ENCODE assay signal across 23 cellular contexts in the genomic region with DNA sequence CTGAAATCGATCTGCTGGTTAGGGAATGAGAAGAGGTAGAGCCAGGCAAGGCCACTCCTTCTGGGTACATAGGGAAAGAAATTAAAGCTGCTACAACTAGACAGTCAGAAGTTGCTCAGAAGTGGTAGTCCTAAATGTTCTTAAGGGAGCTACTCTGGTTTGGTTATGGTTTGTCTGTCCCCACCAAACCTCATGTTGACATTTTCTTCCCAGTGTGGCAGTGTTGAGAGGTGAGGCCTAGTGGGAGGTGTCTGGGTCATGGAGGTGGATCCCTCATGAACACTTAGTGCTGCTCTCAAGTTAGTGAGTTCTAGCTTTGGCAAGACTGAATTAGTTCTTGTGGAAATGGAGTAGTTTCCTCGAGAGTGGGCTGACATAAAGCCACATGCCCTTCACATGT. TPM values are rescaled to one million over a fixed set of nuclear protein-coding genes. Genes with fewer than 3 reads are reported as not detected.
DNase-seq lines count a peak whose midpoint lies in the region; ATAC-seq and FAIRE-seq lines count a peak whose summit lies in the region.
"Had no signal": no experiment of that assay in that cellular context is flagged by ENCODE, and none has a peak within 500 bp of the region (broad histone marks: within the 10 kb centered on the region; RNA-seq: fewer than 3 reads in every experiment).

No MANE protein-coding gene starts in this region.

- peaks cover 4% of the 10 kb centered on the region for H3K4me1 ChIP-seq in CD4-positive, CD25-positive, alpha-beta regulatory T cell (ENCODE audit: control insufficient read depth, insufficient read depth, low read length, poor library complexity, severe bottlenecking)

- no peak overlapping the region for H3K27ac Mint-ChIP-seq in activated CD4-positive, alpha-beta T cell treated with anti-CD3 and anti-CD28 coated beads, Interleukin-2, amount 10 ng/mL, durations not matched to agents 24 days and 14 days
- H3K27ac Mint-ChIP-seq in CD4-positive, CD25-positive, alpha-beta regulatory T cell = peak overlapping the region in 2 of 3 donors; percentile 48 to 89
- H3K27ac Mint-ChIP-seq in activated CD8-positive, alpha-beta T cell treated with anti-CD3 and anti-CD28 coated beads, Interleukin-2, amount 10 ng/mL, durations not matched to agents 7 days and 5 days = peak overlapping the region; percentile 14
- H3K27ac Mint-ChIP-seq in naive thymus-derived CD8-positive, alpha-beta T cell = peak overlapping the region in 8 of 10 donors; percentile 1 to 81 (median 28)

- no peaks in the 10 kb centered on the region for H3K27me3 ChIP-seq in CD4-positive, CD25-positive, alpha-beta regulatory T cell (ENCODE audit: control insufficient read depth, insufficient read depth, low read length)
- H3K27me3 ChIP-seq: MG63 had no signal

- H3K4me3 ChIP-seq in CD4-positive, CD25-positive, alpha-beta regulatory T cell (ENCODE audit: low read depth, low read length) = no peak overlapping the region
- H3K4me3 ChIP-seq: GM12878, MG63 had no signal

- intact Hi-C loops in activated CD4-positive, alpha-beta T cell treated with anti-CD3 and anti-CD28 coated beads, Interleukin-2, amount 10 ng/mL, durations not matched to agents 24 days and 14 days (cut with micrococcal nuclease) = no loop called here

- H3K27ac ChIP-seq in CD4-positive, CD25-positive, alpha-beta regulatory T cell (ENCODE audit: insufficient read depth, low read length, poor library complexity, severe bottlenecking) = no peak overlapping the region
- H3K27ac ChIP-seq: 22Rv1 had no signal

- H3K4me3 Mint-ChIP-seq in activated CD4-positive, alpha-beta T cell treated with anti-CD3 and anti-CD28 coated beads, Interleukin-2, amount 10 ng/mL, durations not matched to agents 24 days and 14 days = no peak overlapping the region
- H3K4me3 Mint-ChIP-seq in CD4-positive, CD25-positive, alpha-beta regulatory T cell = peak overlapping the region in 1 of 4 donors; percentile 51
- H3K4me3 Mint-ChIP-seq in activated CD8-positive, alpha-beta T cell treated with anti-CD3 and anti-CD28 coated beads, Interleukin-2, amount 10 ng/mL, durations not matched to agents 7 days and 5 days = no peak overlapping the region
- H3K4me3 Mint-ChIP-seq in naive thymus-derived CD8-positive, alpha-beta T cell = no peak overlapping the region

- no peak for FAIRE-seq in frontal cortex (lab: Jason Lieb, UNC)
- FAIRE-seq: GM12878, GM19239, HTR-8/SVneo had no signal

- no peaks in the 10 kb centered on the region for H3K9me3 Mint-ChIP-seq in activated CD4-positive, alpha-beta T cell treated with anti-CD3 and anti-CD28 coated beads, Interleukin-2, amount 10 ng/mL, durations not matched to agents 24 days and 14 days
- H3K9me3 Mint-ChIP-seq in CD4-positive, CD25-positive, alpha-beta regulatory T cell = no peaks in the 10 kb centered on the region
- H3K9me3 Mint-ChIP-seq in activated CD8-positive, alpha-beta T cell treated with anti-CD3 and anti-CD28 coated beads, Interleukin-2, amount 10 ng/mL, durations not matched to agents 7 days and 5 days (ENCODE audit: insufficient read depth) = no peaks in the 10 kb centered on the region
- no peaks in the 10 kb centered on the region for H3K9me3 Mint-ChIP-seq in naive thymus-derived CD8-positive, alpha-beta T cell

- H3K27me3 Mint-ChIP-seq in activated CD4-positive, alpha-beta T cell treated with anti-CD3 and anti-CD28 coated beads, Interleukin-2, amount 10 ng/mL, durations not matched to agents 24 days and 14 days = no peaks in the 10 kb centered on the region
- H3K27me3 Mint-ChIP-seq in CD4-positive, CD25-positive, alpha-beta regulatory T cell = no peaks in the 10 kb centered on the region
- H3K27me3 Mint-ChIP-seq in activated CD8-positive, alpha-beta T cell treated with anti-CD3 and anti-CD28 coated beads, Interleukin-2, amount 10 ng/mL, durations not matched to agents 7 days and 5 days (ENCODE audit: low read depth) = no peaks in the 10 kb centered on the region
- no peaks in the 10 kb centered on the region for H3K27me3 Mint-ChIP-seq in naive thymus-derived CD8-positive, alpha-beta T cell

- peaks cover 15% of the 10 kb centered on the region for H3K4me1 Mint-ChIP-seq in activated CD4-positive, alpha-beta T cell treated with anti-CD3 and anti-CD28 coated beads, Interleukin-2, amount 10 ng/mL, durations not matched to agents 24 days and 14 days
- H3K4me1 Mint-ChIP-seq in CD4-positive, CD25-positive, alpha-beta regulatory T cell = peaks cover 30 to 49% (median 40%) of the 10 kb centered on the region in 4 donors
- H3K4me1 Mint-ChIP-seq in activated CD8-positive, alpha-beta T cell treated with anti-CD3 and anti-CD28 coated beads, Interleukin-2, amount 10 ng/mL, durations not matched to agents 7 days and 5 days (ENCODE audit: low read depth) = peaks cover 15% of the 10 kb centered on the region
- H3K4me1 Mint-ChIP-seq in naive thymus-derived CD8-positive, alpha-beta T cell = peaks cover 8 to 27% (median 17%) of the 10 kb centered on the region in 4 donors

- H3K9me3 ChIP-seq in CD4-positive, CD25-positive, alpha-beta regulatory T cell (ENCODE audit: control insufficient read depth in 2 of 2, low read length in 2 of 2) = no peaks in the 10 kb centered on the region
- H3K9me3 ChIP-seq: MG63 had no signal

- H3K36me3 Mint-ChIP-seq in activated CD4-positive, alpha-beta T cell treated with anti-CD3 and anti-CD28 coated beads, Interleukin-2, amount 10 ng/mL, durations not matched to agents 24 days and 14 days (ENCODE audit: low read depth) = peaks cover 58% of the 10 kb centered on the region
- H3K36me3 Mint-ChIP-seq in CD4-positive, CD25-positive, alpha-beta regulatory T cell = peaks cover 59% of the 10 kb centered on the region
- peaks cover 52% of the 10 kb centered on the region for H3K36me3 Mint-ChIP-seq in activated CD8-positive, alpha-beta T cell treated with anti-CD3 and anti-CD28 coated beads, Interleukin-2, amount 10 ng/mL, durations not matched to agents 7 days and 5 days (ENCODE audit: low read depth)
- H3K36me3 Mint-ChIP-seq in naive thymus-derived CD8-positive, alpha-beta T cell = peaks cover 10 to 69% (median 31%) of the 10 kb centered on the region in 3 donors

- CTCF ChIA-PET in activated CD8-positive, alpha-beta T cell treated with anti-CD3 and anti-CD28 coated beads, Interleukin-2, amount 10 ng/mL, durations not matched to agents 7 days and 5 days (lab: Charles Lee) = interaction anchor here (1.0 kb wide), 1 partner anchor 40 kb away, joined by 3 read pairs; no protein-coding TSS in a partner anchor

- POLR2A ChIA-PET in activated CD8-positive, alpha-beta T cell treated with anti-CD3 and anti-CD28 coated beads, Interleukin-2, amount 10 ng/mL, durations not matched to agents 7 days and 5 days (lab: Charles Lee) = no interaction called here
- POLR2A ChIA-PET in naive thymus-derived CD8-positive, alpha-beta T cell (lab: Charles Lee) = interaction anchor here (1.4 to 2.5 kb wide), 2 partner anchors 13 to 166 kb away, joined by 4 to 9 read pairs; no protein-coding TSS in a partner anchor

- peak; percentile 52 for DNase-seq in activated CD4-positive, alpha-beta T cell treated with anti-CD3 and anti-CD28 coated beads, Interleukin-2, amount 10 ng/mL, durations not matched to agents 24 days and 14 days
- no peak for DNase-seq in activated CD4-positive, alpha-beta T cell treated with anti-CD3 and anti-CD28 coated beads for 48 hours
- no peak for DNase-seq in CD4-positive, CD25-positive, alpha-beta regulatory T cell
- no peak for DNase-seq in activated CD8-positive, alpha-beta T cell treated with anti-CD3 and anti-CD28 coated beads, Interleukin-2, amount 10 ng/mL, durations not matched to agents 7 days and 5 days
- no peak for DNase-seq in naive thymus-derived CD8-positive, alpha-beta T cell
- DNase-seq in activated CD4-positive, CD25-positive, alpha-beta regulatory T cell treated with anti-CD3 and anti-CD28 coated beads, Interleukin-2, amount 50 U/mL, for 72 hours = no peak
- DNase-seq in frontal cortex (ENCODE audit: low spot score in 2 of 2) = no peak
- DNase-seq: DMS53, EL, GOT3, Kasumi-1, MG63, NCI-H1048, NCI-H1436, NCI-H1930, NCI-H226, NCI-H524 treated with DMSO at 0.1 percent for 48 hours had no signal

- H3K36me3 ChIP-seq in CD4-positive, CD25-positive, alpha-beta regulatory T cell (ENCODE audit: control insufficient read depth, insufficient read depth, low read length) = peaks cover 67% of the 10 kb centered on the region

- ATAC-seq in CD4-positive, CD25-positive, alpha-beta regulatory T cell (ENCODE audit: low read depth in 2 of 2) = no peak
- no peak for ATAC-seq in activated CD8-positive, alpha-beta T cell treated with anti-CD3 and anti-CD28 coated beads, Interleukin-2, amount 10 ng/mL, durations not matched to agents 7 days and 5 days
- no peak for ATAC-seq in naive thymus-derived CD8-positive, alpha-beta T cell
- ATAC-seq in GM21825 (IDR thresholded peaks at IDR 0.05; ENCODE audit: unreplicated experiment) = no peak
- ATAC-seq: GM12878, HCT116 had no signal

RNA-seq across cellular contexts. Expression of a gene that starts 14.8 kb away (rescaled TPM):
- 11.7 and 12.1 TPM in 2 replicates for total RNA-seq in activated CD4-positive, alpha-beta T cell treated with anti-CD3 and anti-CD28 coated beads, Interleukin-2, amount 10 ng/mL, durations not matched to agents 24 days and 14 days
- 79.3 TPM for total RNA-seq in CD4-positive, CD25-positive, alpha-beta regulatory T cell
- 1 to 10 TPM; 2.7 to 6.0 (median 3.9) TPM for polyA plus RNA-seq in CD4-positive, CD25-positive, alpha-beta regulatory T cell
- 1 to 10 TPM; 8.7 to 9.9 TPM for total RNA-seq in activated CD8-positive, alpha-beta T cell treated with anti-CD3 and anti-CD28 coated beads, Interleukin-2, amount 10 ng/mL, durations not matched to agents 7 days and 5 days
- 10 to 100 TPM; 46.8 to 47.9 TPM for total RNA-seq in naive thymus-derived CD8-positive, alpha-beta T cell
- polyA plus RNA-seq in naive thymus-derived CD8-positive, alpha-beta T cell = 1 to 10 TPM in 2 of 3 donors, under 1 TPM in 1; 0.77 to 4.4 (median 2.4) TPM
- 33.4 TPM for total RNA-seq in frontal cortex

RNA-seq across cellular contexts. Expression of a gene that starts 45.6 kb away (rescaled TPM):
- total RNA-seq in activated CD4-positive, alpha-beta T cell treated with anti-CD3 and anti-CD28 coated beads, Interleukin-2, amount 10 ng/mL, durations not matched to agents 24 days and 14 days = 28.3 and 29.0 TPM in 2 replicates
- total RNA-seq in CD4-positive, CD25-positive, alpha-beta regulatory T cell = 75.5 TPM
- polyA plus RNA-seq in CD4-positive, CD25-positive, alpha-beta regulatory T cell = 10 to 100 TPM; 67.5 to 85.2 (median 81.3) TPM
- total RNA-seq in activated CD8-positive, alpha-beta T cell treated with anti-CD3 and anti-CD28 coated beads, Interleukin-2, amount 10 ng/mL, durations not matched to agents 7 days and 5 days = 10 to 100 TPM; 38.4 to 39.9 TPM
- 10 to 100 TPM; 83.3 to 93.2 TPM for total RNA-seq in naive thymus-derived CD8-positive, alpha-beta T cell
- 10 to 100 TPM; 68.5 to 70.9 (median 70.6) TPM for polyA plus RNA-seq in naive thymus-derived CD8-positive, alpha-beta T cell
- 44.4 TPM for total RNA-seq in frontal cortex
